In genomic region chr1:210250665-210250997, GRCh38 we compare ENCODE assay signal across 7 cellular contexts. TPM values are rescaled to one million over a fixed set of nuclear protein-coding genes. Genes with fewer than 3 reads are reported as not detected.
A peak's percentile ranks its signal among the peaks of the same experiment; 100 is the strongest.
DNase-seq lines count a peak whose midpoint lies in the region; ATAC-seq and TF ChIP-seq lines count a peak whose summit lies in the region.

No MANE protein-coding gene starts in this region.

- H4K20me1 ChIP-seq in mammary epithelial cell (ENCODE audit: insufficient read depth, low read length) = no peaks in the 10 kb centered on the region

- peak overlapping the region; percentile 97 for H3K56ac ChIP-seq in mesendoderm (ENCODE audit: low read length)

- no peak overlapping the region for H2AFZ ChIP-seq in mammary epithelial cell (ENCODE audit: low read depth, low read length)

- H2AK5ac ChIP-seq in mesendoderm (ENCODE audit: low read length) = no peak overlapping the region

- H3K36me3 Mint-ChIP-seq in type B pancreatic cell = no peaks in the 10 kb centered on the region

- H3K4ac ChIP-seq in mesendoderm (ENCODE audit: low read depth, low read length) = no peak overlapping the region

- BruUV-seq in mammary epithelial cell (replicated peaks; lab: Mats Ljungman, UMichigan) = no TSS peak

- H3K27me3 Mint-ChIP-seq in type B pancreatic cell = peaks cover 36% of the 10 kb centered on the region

- no peaks in the 10 kb centered on the region for H3K36me3 ChIP-seq in mammary epithelial cell (ENCODE audit: insufficient read depth, low read length)
- no peaks in the 10 kb centered on the region for H3K36me3 ChIP-seq in mesendoderm (ENCODE audit: control insufficient read depth, insufficient read depth, low read length)

- no peaks in the 10 kb centered on the region for H3K27me3 ChIP-seq in mammary epithelial cell (ENCODE audit: insufficient read depth, low read length)
- no peaks in the 10 kb centered on the region for H3K27me3 ChIP-seq in mesendoderm (ENCODE audit: insufficient read depth, low read length, poor library complexity)

- H3K9ac ChIP-seq in mammary epithelial cell (ENCODE audit: insufficient read depth, low read length) = no peak overlapping the region
- peak overlapping the region; percentile 55 for H3K9ac ChIP-seq in mesendoderm (ENCODE audit: low read length)

- in situ Hi-C loops in mammary epithelial cell (cut with MboI; ENCODE audit: low sequenced_read_pairs in 2 of 2) = no loop called here

- H3K27ac ChIP-seq in mammary epithelial cell (ENCODE audit: insufficient read depth, low read depth, low read length) (no peak overlapping the region), mesendoderm (ENCODE audit: low read depth, low read length) (peak overlapping the region; percentile 91)

- DNase-seq in NCI-H146 (lab: John Stamatoyannopoulos, UW) (peak; percentile 59), mammary epithelial cell (no peak), mesendoderm (peak; percentile 91), type B pancreatic cell (ENCODE audit: extremely low spot score, unreplicated experiment) (no peak), HuH-7 (ENCODE audit: low spot score) (no peak), SKM-1 (lab: John Stamatoyannopoulos, UW; ENCODE audit: unreplicated experiment) (no peak)

- peak; percentile 26 for ATAC-seq in GM18511 (IDR thresholded peaks at IDR 0.05; ENCODE audit: unreplicated experiment)

- peaks cover 16% of the 10 kb centered on the region for H3K4me1 ChIP-seq in mammary epithelial cell (ENCODE audit: insufficient read depth, low read length)
- H3K4me1 ChIP-seq in mesendoderm (ENCODE audit: control insufficient read depth, low read depth, low read length) = peaks cover 3% of the 10 kb centered on the region

- CTCF ChIA-PET in mammary epithelial cell (lab: Charles Lee; ENCODE audit: low non-redundant PET) = interaction anchor here (0.6 kb wide), 1 partner anchor 124 kb away, joined by 6 read pairs; no protein-coding TSS in a partner anchor

- intact Hi-C loops in mammary epithelial cell (cut with micrococcal nuclease) = loop anchor here (5.0 kb wide), 1 partner anchor 152 kb away; no protein-coding TSS in a partner anchor

- WGBS in mammary epithelial cell (ENCODE audit: low coverage, missing lambda C conversion rate) = 30% methylated on average over 10 of the region's 11 CpGs
- WGBS in mesendoderm (ENCODE audit: extremely low coverage, insufficient coverage, low lambda C conversion rate) = no CpG with 5 or more reads among the region's 11 CpGs

- no peak overlapping the region for H4K5ac ChIP-seq in mesendoderm (ENCODE audit: low read length)

- H2BK15ac ChIP-seq in mesendoderm (replicated peaks; ENCODE audit: low read depth) = no peak overlapping the region

- peak overlapping the region in 2 of 3 experiments; percentile 17 to 18 for H3K4me3 ChIP-seq in mammary epithelial cell (replicated peaks in 1 of 3; ENCODE audit: insufficient read depth in 1 of 3, low read depth in 2 of 3, low read length in 3 of 3)
- H3K4me3 ChIP-seq in mesendoderm (ENCODE audit: low read length) = no peak overlapping the region

- no peak overlapping the region for H2BK120ac ChIP-seq in mesendoderm (ENCODE audit: low read depth, low read length)

- no peaks in the 10 kb centered on the region for H3K79me1 ChIP-seq in mesendoderm (ENCODE audit: low read length)

- H3K4me3 Mint-ChIP-seq in type B pancreatic cell = peak overlapping the region; percentile 88

- dilution Hi-C loops in mammary epithelial cell (cut with HindIII; ENCODE audit: low sequenced_read_pairs) = no loop called here

- no peaks in the 10 kb centered on the region for H3K9me3 ChIP-seq in mammary epithelial cell (replicated peaks; ENCODE audit: insufficient read depth, low read length)

- H3K27ac Mint-ChIP-seq in type B pancreatic cell = peak overlapping the region; percentile 21

- peak overlapping the region; percentile 99 for H3K4me2 ChIP-seq in mammary epithelial cell (ENCODE audit: insufficient read depth, low read depth, low read length)
- peak overlapping the region; percentile 74 for H3K4me2 ChIP-seq in mesendoderm (ENCODE audit: low read length)

- no peak overlapping the region for H3K23ac ChIP-seq in mesendoderm (ENCODE audit: low read length)

- H3K79me2 ChIP-seq in mammary epithelial cell (ENCODE audit: insufficient read depth, low read length) = no peaks in the 10 kb centered on the region
- no peaks in the 10 kb centered on the region for H3K79me2 ChIP-seq in mesendoderm (ENCODE audit: control insufficient read depth, insufficient read depth, low read length)

- no peak overlapping the region for H2BK5ac ChIP-seq in mesendoderm (ENCODE audit: low read length)

- TF ChIP-seq CTCF in mammary epithelial cell (conservative IDR thresholded peaks at IDR 0.05 in 1 of 2, IDR thresholded peaks at IDR 0.05 in 1 of 2; ENCODE audit: extremely low read depth in 1 of 2, insufficient read depth in 1 of 2, low read depth in 1 of 2, low read length in 2 of 2) = no peak
- no peak for TF ChIP-seq CTCF in type B pancreatic cell (conservative IDR thresholded peaks at IDR 0.05)

- H3K9me3 Mint-ChIP-seq in type B pancreatic cell = no peaks in the 10 kb centered on the region

- H3K18ac ChIP-seq in mesendoderm (ENCODE audit: low read length) = no peak overlapping the region

- H4K8ac ChIP-seq in mesendoderm (ENCODE audit: low read depth, low read length) = no peak overlapping the region

- H3K4me1 Mint-ChIP-seq in type B pancreatic cell (ENCODE audit: unreplicated experiment) = peaks cover 21% of the 10 kb centered on the region

RNA-seq across cellular contexts. Expression of gene SERTAD4, which starts 18.0 kb away (rescaled TPM):
- total RNA-seq in mammary epithelial cell (1 to 10 TPM in 1 of 2 donors, under 1 TPM in 1; 0.67 to 4.8 TPM), type B pancreatic cell (ENCODE audit: low replicate concordance) (4.6 and 11.4 TPM in 2 replicates)
- polyA plus RNA-seq in mammary epithelial cell = 4.1 TPM
- 4.2 TPM for polyA minus RNA-seq in mammary epithelial cell
- polyA plus RNA-seq in mesendoderm (2013, experiment 1 of 2) = 24.6 TPM
- 23.7 TPM for polyA plus RNA-seq in mesendoderm (2013, experiment 2 of 2)

Comparison
In these comparisons a context has a peak if more than half of its experiments do, and no peak if none do; other contexts are left out.
1. DNase-seq: peak in NCI-H146 (single experiment) and mesendoderm (single experiment); none in mammary epithelial cell (single experiment), type B pancreatic cell (single experiment), HuH-7 (single experiment) and SKM-1 (single experiment).